Comparison of ENCODE assay signal across 1 cellular context in the genomic region with DNA sequence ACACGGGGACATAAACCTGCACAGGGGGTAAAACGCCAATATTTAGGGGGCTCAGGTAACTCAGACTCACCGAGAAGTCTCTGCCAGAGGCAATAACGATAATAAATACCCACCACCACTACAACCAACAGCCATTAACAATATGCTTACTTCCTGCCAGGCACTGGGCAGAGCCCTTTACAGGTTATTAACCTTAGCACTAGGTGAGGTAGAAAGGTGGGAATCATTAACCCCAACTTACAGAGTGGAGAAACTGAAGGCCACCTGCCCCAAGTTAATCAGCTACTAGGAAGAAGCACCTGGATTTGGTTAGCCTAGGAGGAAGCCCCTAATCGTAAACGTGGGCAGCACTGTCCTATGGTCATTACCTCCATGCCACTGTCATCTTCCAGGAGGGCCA.
TF ChIP-seq lines count a peak whose summit lies in the region.

No MANE protein-coding gene starts in this region.

TF ChIP-seq in IMR-90, 13 proteins besides CTCF, POLR2A, EP300 and RAD21 (continued from another document):
- no peak for TF ChIP-seq RCOR1 (IDR thresholded peaks at IDR 0.05; ENCODE audit: insufficient replicate concordance, low read length)
TF ChIP-seq in IMR-90: peak in this region for 0.
